21 cellular contexts compared by ENCODE assay signal in the genomic region with DNA sequence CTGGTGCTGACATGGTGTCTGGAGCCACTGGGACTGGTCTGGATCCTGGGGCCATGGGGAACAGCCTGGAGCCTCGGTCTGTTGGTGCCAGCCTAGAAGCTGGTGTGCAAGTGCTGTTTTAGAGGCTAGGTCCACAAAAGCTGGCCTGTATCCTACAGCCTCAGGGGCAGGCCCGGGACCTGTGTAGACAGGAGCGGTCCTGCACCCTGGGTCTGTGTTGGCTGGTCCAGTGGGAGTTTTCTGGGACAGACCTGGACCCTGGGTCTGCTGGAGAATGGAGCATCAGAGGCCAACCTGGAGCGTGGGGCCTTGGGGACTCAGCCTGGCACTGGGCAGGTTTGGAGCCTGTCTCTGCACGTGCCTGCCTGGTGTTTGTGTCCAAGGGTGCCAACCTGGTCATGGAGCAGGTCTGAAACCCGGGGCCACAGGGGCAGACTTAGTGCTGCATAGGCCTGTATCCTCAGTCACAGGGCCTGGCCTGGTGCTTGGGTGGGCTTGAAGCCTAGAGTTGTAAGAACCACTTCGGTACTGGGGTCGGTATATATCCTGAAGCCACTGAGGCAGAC.
"Had no signal": no experiment of that assay in that cellular context is flagged by ENCODE, and none has a peak within 500 bp of the region (broad histone marks: within the 10 kb centered on the region; RNA-seq: fewer than 3 reads in every experiment).

No MANE protein-coding gene starts in this region.

- DNase-seq: activated B cell treated with CpG ODN at 0.5 μM for 24 hours; activated CD4-positive, alpha-beta T cell treated with anti-CD3 and anti-CD28 coated beads for 4 hours; activated CD4-positive, alpha-beta T cell treated with anti-CD3 and anti-CD28 coated beads, Interleukin-2, amount 50 U/mL, for 48 hours; activated CD8-positive, alpha-beta memory T cell treated with anti-CD3 and anti-CD28 coated beads, Interleukin-2, amount 50 U/mL, for 48 hours; activated naive CD4-positive, alpha-beta T cell treated with anti-CD3 and anti-CD28 coated beads, Interleukin-2, amount 10 ng/mL, durations not matched to agents 7 days and 5 days; activated T-cell treated with anti-CD3 and anti-CD28 coated beads, Interleukin-2, amount 50 U/mL, for 48 hours; anterior cingulate cortex; central memory CD4-positive, alpha-beta T cell; esophagus squamous epithelium; left cardiac atrium; mesenchymal stem cell; mucosa of descending colon; stimulated activated CD4-positive, alpha-beta T cell treated with anti-CD3 and anti-CD28 coated beads, Interleukin-4, amount 100 ng/mL, for 24 hours; stimulated activated naive CD4-positive, alpha-beta T cell treated with Interleukin-2 at 50 U/mL for 16 hours; T1000; thyroid gland had no signal

- H3K36me3 ChIP-seq: esophagus squamous epithelium, gastrocnemius medialis, heart left ventricle, prostate gland, thyroid gland had no signal

- FAIRE-seq: colon, islet of Langerhans had no signal

- H3K27ac ChIP-seq: esophagus squamous epithelium, gastrocnemius medialis, heart left ventricle, prostate gland, thyroid gland had no signal

- H3K4me3 ChIP-seq: esophagus squamous epithelium, gastrocnemius medialis, heart left ventricle, mucosa of descending colon, prostate gland, thyroid gland had no signal

- H3K9me3 ChIP-seq: esophagus squamous epithelium, gastrocnemius medialis, heart left ventricle, mucosa of descending colon, prostate gland, thyroid gland had no signal

- H3K27me3 ChIP-seq: esophagus squamous epithelium, gastrocnemius medialis, heart left ventricle, thyroid gland had no signal

- H3K4me1 ChIP-seq: esophagus squamous epithelium, heart left ventricle, thyroid gland had no signal

- ATAC-seq: gastrocnemius medialis, left cardiac atrium, mucosa of descending colon had no signal
